2 cellular contexts compared by ENCODE assay signal in genomic region chr5:140547508-140548299, GRCh38.
TF ChIP-seq lines count a peak whose summit lies in the region.

EIF4EBP3 (plus strand) TSS chr5:140547662; CDS start chr5:140547738, 76 bp downstream.

TF ChIP-seq in HCT116, 20 proteins besides CTCF, POLR2A, EP300 and RAD21 (continued from another document):
- TF ChIP-seq MAX (IDR thresholded peaks at IDR 0.05) (peak; percentile 96), CEBPB (IDR thresholded peaks at IDR 0.05; ENCODE audit: low read depth) (no peak), YY1 (IDR thresholded peaks at IDR 0.05; ENCODE audit: extremely low read depth, insufficient replicate concordance, low read depth, low read length) (no peak), EGR1 (IDR thresholded peaks at IDR 0.05; ENCODE audit: low read depth) (no peak), ZFX (IDR thresholded peaks at IDR 0.05) (no peak)

TF ChIP-seq in GM12878, 131 proteins besides CTCF, POLR2A, EP300 and RAD21 (continued from another document and continues in another):
- TF ChIP-seq IKZF1 (conservative IDR thresholded peaks at IDR 0.05) = no peak; the same call in 1 of the 2 replicates
- TF ChIP-seq STAT3 (IDR thresholded peaks at IDR 0.05; ENCODE audit: low read depth, low read length) = no peak
- TF ChIP-seq YY1 (IDR thresholded peaks at IDR 0.05; ENCODE audit: low read depth, low read length) = peak; percentile 19; the same call in 1 of the 2 replicates
- TF ChIP-seq RBBP5 (conservative IDR thresholded peaks at IDR 0.05) = no peak
- TF ChIP-seq USF2 (IDR thresholded peaks at IDR 0.05; ENCODE audit: borderline replicate concordance, low read depth, low read length) = peak; percentile 81
- peak; percentile 78; the same call in 1 of the 2 replicates for TF ChIP-seq RFX5 (IDR thresholded peaks at IDR 0.05; ENCODE audit: low read depth, low read length)
- no peak for TF ChIP-seq ZNF217 (IDR thresholded peaks at IDR 0.05)
- peak; percentile 84 for TF ChIP-seq SIN3A (IDR thresholded peaks at IDR 0.05; ENCODE audit: low read depth, low read length)
- no peak for TF ChIP-seq NR2C2 (IDR thresholded peaks at IDR 0.05; ENCODE audit: borderline replicate concordance, control insufficient read depth, insufficient read length, low read depth)
- no peak for TF ChIP-seq KAT2A (conservative IDR thresholded peaks at IDR 0.05; ENCODE audit: control insufficient read depth, low read depth, low read length)
- TF ChIP-seq JUNB (IDR thresholded peaks at IDR 0.05) = no peak
- TF ChIP-seq CEBPB (IDR thresholded peaks at IDR 0.05; ENCODE audit: borderline replicate concordance in 1 of 2, low read depth in 2 of 2, low read length in 2 of 2) = no peak
- peak; percentile 32; the same call in 1 of the 2 replicates for TF ChIP-seq CHD2 (IDR thresholded peaks at IDR 0.05; ENCODE audit: borderline replicate concordance, low read depth, low read length)
- TF ChIP-seq MAX (IDR thresholded peaks at IDR 0.05; ENCODE audit: low read depth, low read length) = peak; percentile 99
- no peak for TF ChIP-seq WRNIP1 (IDR thresholded peaks at IDR 0.05; ENCODE audit: borderline replicate concordance, low read depth, low read length)
- TF ChIP-seq ZBTB4 (CRISPR knock-in tag; IDR thresholded peaks at IDR 0.05) = no peak
- no peak for TF ChIP-seq CBFB (IDR thresholded peaks at IDR 0.05; ENCODE audit: low read depth)
- peak; percentile 50; the same call in 1 of the 2 replicates for TF ChIP-seq TCF3 (IDR thresholded peaks at IDR 0.05; ENCODE audit: borderline replicate concordance, insufficient read depth, low read depth, low read length)
- no peak for TF ChIP-seq ZZZ3 (IDR thresholded peaks at IDR 0.05; ENCODE audit: control insufficient read depth, insufficient read length, low read depth)
- peak; percentile 92 for TF ChIP-seq POLR2AphosphoS2 (IDR thresholded peaks at IDR 0.05; ENCODE audit: low read depth, low read length)
- no peak for TF ChIP-seq HDAC6 (IDR thresholded peaks at IDR 0.05; ENCODE audit: unreplicated experiment)
- peak; percentile 96 for TF ChIP-seq PBX3 (IDR thresholded peaks at IDR 0.05; ENCODE audit: insufficient replicate concordance, low read depth, low read length)
- TF ChIP-seq KDM1A (IDR thresholded peaks at IDR 0.05; ENCODE audit: borderline replicate concordance) = no peak
- peak; percentile 65 to 83; a peak in 3 of 4 replicates for TF ChIP-seq BHLHE40 (IDR thresholded peaks at IDR 0.05; ENCODE audit: borderline replicate concordance in 1 of 2, low read depth in 2 of 2, low read length in 1 of 2)
- TF ChIP-seq MYB (IDR thresholded peaks at IDR 0.05; ENCODE audit: borderline replicate concordance, low read depth, low read length) = no peak
- TF ChIP-seq ASH2L (IDR thresholded peaks at IDR 0.05; ENCODE audit: borderline replicate concordance, low read depth) = no peak
- TF ChIP-seq PKNOX1 (IDR thresholded peaks at IDR 0.05) = peak; percentile 99
- no peak for TF ChIP-seq ZBTB11 (CRISPR knock-in tag; IDR thresholded peaks at IDR 0.05)
- TF ChIP-seq ZNF687 (IDR thresholded peaks at IDR 0.05) = peak; percentile 93
- TF ChIP-seq RELA (IDR thresholded peaks at IDR 0.05; ENCODE audit: borderline replicate concordance, partially characterized antibody) = peak; percentile 27
- TF ChIP-seq MLLT1 (IDR thresholded peaks at IDR 0.05) = no peak
- no peak for TF ChIP-seq CEBPZ (IDR thresholded peaks at IDR 0.05; ENCODE audit: low read depth, low read length)
- TF ChIP-seq BMI1 (IDR thresholded peaks at IDR 0.05; ENCODE audit: borderline replicate concordance) = no peak
- TF ChIP-seq SMARCA5 (IDR thresholded peaks at IDR 0.05) = no peak
- TF ChIP-seq RCOR1 (conservative IDR thresholded peaks at IDR 0.05; ENCODE audit: low read depth, low read length) = no peak
